In genomic region chr11:94193288-94193687, GRCh38 we compare ENCODE assay signal across 16 cellular contexts.
A peak's percentile ranks its signal among the peaks of the same experiment; 100 is the strongest.
DNase-seq lines count a peak whose midpoint lies in the region; ATAC-seq and TF ChIP-seq lines count a peak whose summit lies in the region.
"Had no signal": no experiment of that assay in that cellular context is flagged by ENCODE, and none has a peak within 500 bp of the region (broad histone marks: within the 10 kb centered on the region; RNA-seq: fewer than 3 reads in every experiment).

No MANE protein-coding gene starts in this region.

- H3F3A ChIP-seq in PC-9 (ENCODE audit: insufficient read depth, low read depth) = no peaks in the 10 kb centered on the region

- H3K4me3 ChIP-seq in PC-9 = no peak overlapping the region
- no peak overlapping the region for H3K4me3 ChIP-seq in right lobe of liver
- H3K4me3 ChIP-seq: mucosa of descending colon, prostate gland, uterus had no signal

- H2AFZ ChIP-seq in PC-9 = no peak overlapping the region

- intact Hi-C loops in PC-9 (cut with micrococcal nuclease; ENCODE audit: unreplicated experiment) = no loop called here
- intact Hi-C loops in right lobe of liver (cut with DNase I) = no loop called here

- H3K4me2 ChIP-seq in PC-9 = no peak overlapping the region

- H3K27me3 ChIP-seq in PC-9 (ENCODE audit: insufficient read depth, low read depth) = no peaks in the 10 kb centered on the region
- H3K27me3 ChIP-seq in right lobe of liver = no peaks in the 10 kb centered on the region
- H3K27me3 ChIP-seq: uterus had no signal

- no TSS peak for BruUV-seq in PC-9 (replicated peaks; lab: Mats Ljungman, UMichigan)

- POLR2A ChIA-PET in PC-9 (lab: Charles Lee; ENCODE audit: unreplicated experiment) = no interaction called here

- H3K4me1 ChIP-seq in PC-9 (replicated peaks; ENCODE audit: insufficient read depth) (peaks cover 14% of the 10 kb centered on the region), right lobe of liver (peaks cover 0 to 10% (median 0%) of the 10 kb centered on the region in 4 donors)
- H3K4me1 ChIP-seq: prostate gland, uterus had no signal

- H3K79me2 ChIP-seq in PC-9 (ENCODE audit: low read depth) = no peaks in the 10 kb centered on the region

- TF ChIP-seq CTCF in PC-9 (conservative IDR thresholded peaks at IDR 0.05) (no peak), right lobe of liver (IDR thresholded peaks at IDR 0.05) (no peak)

- peak; percentile 32 to 92 (median 59) for ATAC-seq in right lobe of liver
- ATAC-seq in HG03571 (IDR thresholded peaks at IDR 0.05; ENCODE audit: unreplicated experiment) = no peak
- ATAC-seq: activated CD8-positive, alpha-beta T cell treated with anti-CD3 and anti-CD28 coated beads, Interleukin-2, amount 10 ng/mL, durations not matched to agents 7 days and 5 days; mucosa of descending colon had no signal

- CTCF ChIA-PET in PC-9 (lab: Charles Lee) = no interaction called here

- H3K36me3 ChIP-seq in PC-9 (ENCODE audit: low read depth) = no peaks in the 10 kb centered on the region
- no peaks in the 10 kb centered on the region for H3K36me3 ChIP-seq in right lobe of liver
- H3K36me3 ChIP-seq: prostate gland, uterus had no signal

- no peaks in the 10 kb centered on the region for H3K9me2 ChIP-seq in PC-9 (ENCODE audit: insufficient read depth)

- TF ChIP-seq POLR2A in right lobe of liver (IDR thresholded peaks at IDR 0.05) = no peak

- WGBS in right lobe of liver (ENCODE audit: insufficient coverage, low coverage, low lambda C conversion rate, missing lambda C conversion rate) = 11% methylated on average over 1 of the region's 1 CpG

- H4K20me1 ChIP-seq in PC-9 (ENCODE audit: insufficient read depth) = no peaks in the 10 kb centered on the region

- H3K27ac ChIP-seq in PC-9 (no peak overlapping the region), right lobe of liver (no peak overlapping the region)
- H3K27ac ChIP-seq: prostate gland, uterus had no signal

- H3K9me3 ChIP-seq in PC-9 (ENCODE audit: insufficient read depth, low read depth) (no peaks in the 10 kb centered on the region), right lobe of liver (no peaks in the 10 kb centered on the region)
- H3K9me3 ChIP-seq: mucosa of descending colon, prostate gland, uterus had no signal

- DNase-seq in EH (ENCODE audit: low read depth) (peak; percentile 84), PC-9 (peak; percentile 4 to 68), dermis blood vessel endothelial cell (peak; percentile 44), right lobe of liver (peak in 1 of 3 donors; percentile 52), DMS114 treated with DMSO at 0.1 percent for 48 hours (lab: John Stamatoyannopoulos, UW; ENCODE audit: unreplicated experiment) (no peak), GDM1 (lab: John Stamatoyannopoulos, UW) (no peak), islet precursor cell (no peak)
- DNase-seq: activated CD8-positive, alpha-beta T cell treated with anti-CD3 and anti-CD28 coated beads, Interleukin-2, amount 10 ng/mL, durations not matched to agents 7 days and 5 days; DND-41; immature natural killer cell; mucosa of descending colon; NCI-H187 treated with DMSO at 0.1 percent for 48 hours; Right ventricle myocardium superior; uterus had no signal

Comparison
In these comparisons a context has a peak if more than half of its experiments do, and no peak if none do; other contexts are left out.
1. DNase-seq: peak in EH (single experiment), PC-9 (2 of 2) and dermis blood vessel endothelial cell (single experiment); none in DMS114 treated with DMSO at 0.1 percent for 48 hours (single experiment), GDM1 (single experiment) and islet precursor cell (single experiment).